ENCODE assay signal across 1 cellular context in the genomic region with DNA sequence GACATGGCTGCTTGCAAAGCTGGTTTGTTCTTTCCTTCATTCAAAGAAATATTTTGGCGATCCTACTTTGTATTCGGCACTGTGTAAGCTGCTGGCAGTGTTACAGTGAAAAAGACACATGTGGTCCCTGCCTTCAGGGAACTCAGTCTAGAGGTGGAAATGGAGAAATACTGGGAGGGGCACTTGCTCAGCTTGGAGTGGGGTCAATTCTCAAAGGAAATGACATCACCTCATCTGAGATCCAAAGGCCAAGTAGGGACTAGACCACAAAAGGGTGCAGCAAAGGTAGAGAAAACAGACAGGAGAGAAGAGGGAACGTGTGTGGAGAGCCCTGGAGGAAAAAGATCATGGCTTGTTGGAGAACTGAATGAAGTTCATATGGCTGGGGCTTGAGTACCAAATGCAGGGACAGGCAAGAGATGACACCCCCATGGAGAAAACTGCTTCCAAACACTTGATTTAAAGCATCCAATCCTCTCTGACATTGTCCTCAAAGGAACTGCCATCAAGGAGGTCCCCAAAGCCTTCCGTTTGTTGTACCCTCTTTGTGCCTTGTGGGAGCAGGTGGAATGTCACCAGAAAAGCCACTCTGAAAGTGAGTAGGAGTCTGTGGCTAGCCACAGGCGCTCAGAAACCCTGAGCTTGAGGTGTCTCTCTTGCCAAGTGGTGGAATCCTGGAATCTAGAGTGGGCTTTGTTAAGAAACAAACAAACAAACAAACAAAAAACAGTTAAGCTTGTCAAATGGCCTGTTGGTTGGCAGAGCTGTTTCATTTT.
TF ChIP-seq lines count a peak whose summit lies in the region.

No MANE protein-coding gene starts in this region.

TF ChIP-seq in liver, 16 proteins besides CTCF, POLR2A, EP300 and RAD21 (continued from another document):
- TF ChIP-seq, protein P1, sequence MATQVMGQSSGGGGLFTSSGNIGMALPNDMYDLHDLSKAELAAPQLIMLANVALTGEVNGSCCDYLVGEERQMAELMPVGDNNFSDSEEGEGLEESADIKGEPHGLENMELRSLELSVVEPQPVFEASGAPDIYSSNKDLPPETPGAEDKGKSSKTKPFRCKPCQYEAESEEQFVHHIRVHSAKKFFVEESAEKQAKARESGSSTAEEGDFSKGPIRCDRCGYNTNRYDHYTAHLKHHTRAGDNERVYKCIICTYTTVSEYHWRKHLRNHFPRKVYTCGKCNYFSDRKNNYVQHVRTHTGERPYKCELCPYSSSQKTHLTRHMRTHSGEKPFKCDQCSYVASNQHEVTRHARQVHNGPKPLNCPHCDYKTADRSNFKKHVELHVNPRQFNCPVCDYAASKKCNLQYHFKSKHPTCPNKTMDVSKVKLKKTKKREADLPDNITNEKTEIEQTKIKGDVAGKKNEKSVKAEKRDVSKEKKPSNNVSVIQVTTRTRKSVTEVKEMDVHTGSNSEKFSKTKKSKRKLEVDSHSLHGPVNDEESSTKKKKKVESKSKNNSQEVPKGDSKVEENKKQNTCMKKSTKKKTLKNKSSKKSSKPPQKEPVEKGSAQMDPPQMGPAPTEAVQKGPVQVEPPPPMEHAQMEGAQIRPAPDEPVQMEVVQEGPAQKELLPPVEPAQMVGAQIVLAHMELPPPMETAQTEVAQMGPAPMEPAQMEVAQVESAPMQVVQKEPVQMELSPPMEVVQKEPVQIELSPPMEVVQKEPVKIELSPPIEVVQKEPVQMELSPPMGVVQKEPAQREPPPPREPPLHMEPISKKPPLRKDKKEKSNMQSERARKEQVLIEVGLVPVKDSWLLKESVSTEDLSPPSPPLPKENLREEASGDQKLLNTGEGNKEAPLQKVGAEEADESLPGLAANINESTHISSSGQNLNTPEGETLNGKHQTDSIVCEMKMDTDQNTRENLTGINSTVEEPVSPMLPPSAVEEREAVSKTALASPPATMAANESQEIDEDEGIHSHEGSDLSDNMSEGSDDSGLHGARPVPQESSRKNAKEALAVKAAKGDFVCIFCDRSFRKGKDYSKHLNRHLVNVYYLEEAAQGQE (IDR thresholded peaks at IDR 0.05) = no peak
- no peak for TF ChIP-seq TAF1 (conservative IDR thresholded peaks at IDR 0.05)
- TF ChIP-seq, protein P2, sequence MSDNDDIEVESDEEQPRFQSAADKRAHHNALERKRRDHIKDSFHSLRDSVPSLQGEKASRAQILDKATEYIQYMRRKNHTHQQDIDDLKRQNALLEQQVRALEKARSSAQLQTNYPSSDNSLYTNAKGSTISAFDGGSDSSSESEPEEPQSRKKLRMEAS (IDR thresholded peaks at IDR 0.05) = no peak
- TF ChIP-seq, protein P3, sequence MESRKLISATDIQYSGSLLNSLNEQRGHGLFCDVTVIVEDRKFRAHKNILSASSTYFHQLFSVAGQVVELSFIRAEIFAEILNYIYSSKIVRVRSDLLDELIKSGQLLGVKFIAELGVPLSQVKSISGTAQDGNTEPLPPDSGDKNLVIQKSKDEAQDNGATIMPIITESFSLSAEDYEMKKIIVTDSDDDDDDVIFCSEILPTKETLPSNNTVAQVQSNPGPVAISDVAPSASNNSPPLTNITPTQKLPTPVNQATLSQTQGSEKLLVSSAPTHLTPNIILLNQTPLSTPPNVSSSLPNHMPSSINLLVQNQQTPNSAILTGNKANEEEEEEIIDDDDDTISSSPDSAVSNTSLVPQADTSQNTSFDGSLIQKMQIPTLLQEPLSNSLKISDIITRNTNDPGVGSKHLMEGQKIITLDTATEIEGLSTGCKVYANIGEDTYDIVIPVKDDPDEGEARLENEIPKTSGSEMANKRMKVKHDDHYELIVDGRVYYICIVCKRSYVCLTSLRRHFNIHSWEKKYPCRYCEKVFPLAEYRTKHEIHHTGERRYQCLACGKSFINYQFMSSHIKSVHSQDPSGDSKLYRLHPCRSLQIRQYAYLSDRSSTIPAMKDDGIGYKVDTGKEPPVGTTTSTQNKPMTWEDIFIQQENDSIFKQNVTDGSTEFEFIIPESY (IDR thresholded peaks at IDR 0.05) = no peak
- no peak for TF ChIP-seq JUND (IDR thresholded peaks at IDR 0.05)
- TF ChIP-seq NR2F2 (IDR thresholded peaks at IDR 0.05) = no peak
- no peak for TF ChIP-seq HNF4G (IDR thresholded peaks at IDR 0.05)
- TF ChIP-seq GABPA (IDR thresholded peaks at IDR 0.05 in 1 of 2, conservative IDR thresholded peaks at IDR 0.05 in 1 of 2) = no peak
